ENCODE assay signal across 8 cellular contexts in genomic region chr14:100239840-100240724, GRCh38. TPM values are rescaled to one million over a fixed set of nuclear protein-coding genes. Genes with fewer than 3 reads are reported as not detected.
A peak's percentile ranks its signal among the peaks of the same experiment; 100 is the strongest.
DNase-seq lines count a peak whose midpoint lies in the region; ATAC-seq lines count a peak whose summit lies in the region.

No MANE protein-coding gene starts in this region.

- no peaks in the 10 kb centered on the region for H3K36me3 ChIP-seq in CD8-positive, alpha-beta memory T cell (ENCODE audit: insufficient read depth, low read length)

- peaks cover 63% of the 10 kb centered on the region for H3K4me1 ChIP-seq in CD8-positive, alpha-beta memory T cell (ENCODE audit: insufficient read depth, low read length)

- H3K4me3 ChIP-seq in CD8-positive, alpha-beta memory T cell (ENCODE audit: low read length), result peak overlapping the region; percentile 72

- peaks cover 0 to 1% of the 10 kb centered on the region in 2 donors for H3K27me3 Mint-ChIP-seq in CD8-positive, alpha-beta memory T cell

- H3K9me3 ChIP-seq in CD8-positive, alpha-beta memory T cell (ENCODE audit: low read length), result no peaks in the 10 kb centered on the region

- peaks cover 49 to 70% (median 67%) of the 10 kb centered on the region in 3 donors for H3K4me1 Mint-ChIP-seq in CD8-positive, alpha-beta memory T cell

- H3K36me3 Mint-ChIP-seq in CD8-positive, alpha-beta memory T cell, result peaks cover 0 to 33% (median 4%) of the 10 kb centered on the region in 3 donors

- POLR2A ChIA-PET in CD8-positive, alpha-beta memory T cell (lab: Charles Lee), result interaction anchor here (1.0 to 1.9 kb wide), 6 partner anchors 16 to 175 kb away, joined by 3 to 9 read pairs (median 4); partner anchors contain the start of gene EVL

- peak; percentile 32 for ATAC-seq in GM19467 (IDR thresholded peaks at IDR 0.05; ENCODE audit: unreplicated experiment)

- peak overlapping the region; percentile 90 to 100 (median 93) for H3K4me3 Mint-ChIP-seq in CD8-positive, alpha-beta memory T cell

- H3K9me3 Mint-ChIP-seq in CD8-positive, alpha-beta memory T cell, result no peaks in the 10 kb centered on the region

- DNase-seq in CD8-positive, alpha-beta memory T cell, result peak; percentile 81 to 90 (median 84)
- DNase-seq in HS-27A (ENCODE audit: low read depth) (peak; percentile 59), NOMO-1 treated with DMSO at 0.1 percent for 48 hours (lab: John Stamatoyannopoulos, UW; ENCODE audit: unreplicated experiment) (peak; percentile 67), activated T-cell treated with anti-CD3 and anti-CD28 coated beads for 24 hours (ENCODE audit: low read depth) (peak; percentile 80), epithelial cell of prostate (ENCODE audit: low read depth, low spot score) (peak; percentile 69), mucosa of gallbladder (ENCODE audit: low spot score) (peak; percentile 85)
- peak; percentile 54 to 71 for DNase-seq in stimulated activated CD8-positive, alpha-beta memory T cell treated with anti-CD3 and anti-CD28 coated beads, Interleukin-4, amount 100 ng/mL, for 1 hour (ENCODE audit: low read depth in 2 of 2, low spot score in 1 of 2)

- peak overlapping the region; percentile 92 to 100 (median 96) for H3K27ac Mint-ChIP-seq in CD8-positive, alpha-beta memory T cell

- no peaks in the 10 kb centered on the region for H3K27me3 ChIP-seq in CD8-positive, alpha-beta memory T cell (ENCODE audit: insufficient read depth, low read length, poor library complexity, severe bottlenecking)

- CTCF ChIA-PET in CD8-positive, alpha-beta memory T cell (lab: Charles Lee), result interaction anchor here (1.0 to 4.6 kb wide), 12 partner anchors 14 to 170 kb away, joined by 3 to 39 read pairs (median 6); no protein-coding TSS in a partner anchor

- H3K27ac ChIP-seq in CD8-positive, alpha-beta memory T cell (ENCODE audit: low read depth, low read length), result peak overlapping the region; percentile 62
- H3K27ac ChIP-seq in epithelial cell of prostate, result peak overlapping the region; percentile 95

RNA-seq across cellular contexts. Expression of gene YY1, which starts 1.1 kb away (rescaled TPM):
- 100 to 1,000 TPM; 109 to 116 TPM for total RNA-seq in CD8-positive, alpha-beta memory T cell
- 24.2 TPM for polyA plus RNA-seq in CD8-positive, alpha-beta memory T cell
- total RNA-seq in mucosa of gallbladder, result 63.8 TPM

Comparison
In these comparisons a context has a peak if more than half of its experiments do, and no peak if none do; other contexts are left out.
1. Peak in every context shown above with its lines: DNase-seq, ATAC-seq, H3K4me3 ChIP-seq and H3K27ac ChIP-seq.